ENCODE assay signal across 8 cellular contexts in the genomic region with DNA sequence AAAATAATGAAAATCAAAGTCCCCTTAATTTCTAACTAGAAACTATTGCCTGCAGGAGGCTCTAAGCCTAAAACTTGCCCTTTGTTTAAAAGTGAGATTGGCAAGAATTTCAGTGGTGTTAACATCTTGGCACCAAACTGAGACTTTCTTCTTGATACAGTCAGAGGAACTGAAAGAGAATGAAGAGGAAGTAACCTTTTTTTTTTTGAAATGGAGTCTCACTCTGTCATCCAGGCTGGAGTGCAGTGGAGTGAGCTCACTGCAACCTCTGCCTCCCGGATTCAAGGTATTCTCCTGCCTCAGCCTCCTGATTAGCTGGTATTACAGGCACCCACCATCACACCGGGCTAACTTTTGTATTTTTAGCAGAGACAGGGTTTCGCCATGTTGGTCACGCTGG. TPM values are rescaled to one million over a fixed set of nuclear protein-coding genes. Genes with fewer than 3 reads are reported as not detected.
DNase-seq lines count a peak whose midpoint lies in the region; ATAC-seq, FAIRE-seq and TF ChIP-seq lines count a peak whose summit lies in the region.

No MANE protein-coding gene starts in this region.

- H2AFZ ChIP-seq in neural cell (ENCODE audit: low read depth, low read length): no peak overlapping the region

- H3K79me2 ChIP-seq in neural cell (replicated peaks; ENCODE audit: insufficient read depth, low read length): peaks cover 58% of the 10 kb centered on the region

- no peak for FAIRE-seq in kidney (lab: Jason Lieb, UNC)

- H3K27ac Mint-ChIP-seq in T-helper 2 cell treated with Interferon-gamma antibody and Interleukin-4, amounts not matched to agents 5 μg/mL and 100 μg/mL, for 36 hours: no peak overlapping the region

- H3K9me3 Mint-ChIP-seq in T-helper 2 cell treated with Interferon-gamma antibody and Interleukin-4, amounts not matched to agents 5 μg/mL and 100 μg/mL, for 36 hours: no peaks in the 10 kb centered on the region

- no peak overlapping the region for H3K4me3 Mint-ChIP-seq in T-helper 2 cell treated with Interferon-gamma antibody and Interleukin-4, amounts not matched to agents 5 μg/mL and 100 μg/mL, for 36 hours

- H3K9me2 ChIP-seq in neural cell (ENCODE audit: insufficient read depth, low read length): no peaks in the 10 kb centered on the region

- peak overlapping the region; percentile 4 for H3K4me3 ChIP-seq in neural cell (ENCODE audit: low read length)
- no peak overlapping the region for H3K4me3 ChIP-seq in right atrium auricular region
- no peak overlapping the region for H3K4me3 ChIP-seq in kidney (ENCODE audit: low read length in 2 of 2)

- peaks cover 20% of the 10 kb centered on the region for H3K4me1 Mint-ChIP-seq in T-helper 2 cell treated with Interferon-gamma antibody and Interleukin-4, amounts not matched to agents 5 μg/mL and 100 μg/mL, for 36 hours (ENCODE audit: low read depth)

- H3F3A ChIP-seq in neural cell (ENCODE audit: insufficient read depth, low read length, poor library complexity, severe bottlenecking): peaks cover 3% of the 10 kb centered on the region

- H4K20me1 ChIP-seq in neural cell (ENCODE audit: insufficient read depth): no peaks in the 10 kb centered on the region

- no peaks in the 10 kb centered on the region for H3K27me3 ChIP-seq in neural cell (ENCODE audit: insufficient read depth, low read depth, low read length)
- H3K27me3 ChIP-seq in right atrium auricular region: no peaks in the 10 kb centered on the region

- H3K36me3 Mint-ChIP-seq in T-helper 2 cell treated with Interferon-gamma antibody and Interleukin-4, amounts not matched to agents 5 μg/mL and 100 μg/mL, for 36 hours (ENCODE audit: low read depth): no peaks in the 10 kb centered on the region

- no peaks in the 10 kb centered on the region for H3K9me3 ChIP-seq in neural cell (ENCODE audit: low read length)
- no peaks in the 10 kb centered on the region for H3K9me3 ChIP-seq in right atrium auricular region
- no peaks in the 10 kb centered on the region for H3K9me3 ChIP-seq in kidney (ENCODE audit: control insufficient read depth in 1 of 2, low read length in 2 of 2)

- no peak for TF ChIP-seq RAD21 in neural cell (conservative IDR thresholded peaks at IDR 0.05)

- intact Hi-C loops in kidney (cut with DNase I): no loop called here

- peaks cover 0 to 34% of the 10 kb centered on the region in 2 donors for H3K4me1 ChIP-seq in right atrium auricular region
- peaks cover 5 to 11% of the 10 kb centered on the region in 2 donors for H3K4me1 ChIP-seq in kidney (ENCODE audit: control insufficient read depth in 1 of 2, insufficient read depth in 1 of 2, low read depth in 1 of 2, low read length in 2 of 2)

- DNase-seq in RPMI8226 (peak; percentile 62), right atrium auricular region (ENCODE audit: low spot score) (no peak), kidney (no peak)
- no peak for DNase-seq in stimulated activated naive CD4-positive, alpha-beta T cell (lab: John Stamatoyannopoulos, UW)
- no peak for DNase-seq in T-helper 2 cell treated with Interferon-gamma antibody and Interleukin-4, amounts not matched to agents 5 μg/mL and 100 μg/mL, for 36 hours (ENCODE audit: low spot score)

- no peak overlapping the region for H3K4me2 ChIP-seq in neural cell (ENCODE audit: low read length)

- H3K36me3 ChIP-seq in neural cell (ENCODE audit: insufficient read depth, low read length) (no peaks in the 10 kb centered on the region), right atrium auricular region (no peaks in the 10 kb centered on the region), kidney (ENCODE audit: control insufficient read depth in 1 of 2, insufficient read depth in 2 of 2, low read length in 2 of 2) (no peaks in the 10 kb centered on the region)

- ATAC-seq in GM19023 (IDR thresholded peaks at IDR 0.05; ENCODE audit: unreplicated experiment) (peak; percentile 38), HG02981 (IDR thresholded peaks at IDR 0.05; ENCODE audit: unreplicated experiment) (peak; percentile 49)

- no peak for TF ChIP-seq EP300 in neural cell (conservative IDR thresholded peaks at IDR 0.05; ENCODE audit: poor library complexity, severe bottlenecking)

- H3K9ac ChIP-seq in neural cell (ENCODE audit: low read length) (no peak overlapping the region), kidney (ENCODE audit: low read length in 2 of 2) (no peak overlapping the region)

- no peak for TF ChIP-seq CTCF in neural cell (IDR thresholded peaks at IDR 0.05; ENCODE audit: poor library complexity, severe bottlenecking)
- no peak for TF ChIP-seq CTCF in right atrium auricular region (IDR thresholded peaks at IDR 0.05)
- TF ChIP-seq CTCF in kidney (IDR thresholded peaks at IDR 0.05; ENCODE audit: borderline replicate concordance, extremely low read depth, insufficient read depth): no peak

- H3K27ac ChIP-seq in neural cell (ENCODE audit: low read length) (no peak overlapping the region), right atrium auricular region (peak overlapping the region in 1 of 2 donors; percentile 5), kidney (ENCODE audit: low read depth in 2 of 2, low read length in 2 of 2) (peak overlapping the region in 1 of 2 donors; percentile 47)

- H3K27me3 Mint-ChIP-seq in T-helper 2 cell treated with Interferon-gamma antibody and Interleukin-4, amounts not matched to agents 5 μg/mL and 100 μg/mL, for 36 hours (ENCODE audit: low read depth): no peaks in the 10 kb centered on the region

TF ChIP-seq in neural cell, 6 proteins besides CTCF, POLR2A, EP300 and RAD21:
- TF ChIP-seq, protein P1, sequence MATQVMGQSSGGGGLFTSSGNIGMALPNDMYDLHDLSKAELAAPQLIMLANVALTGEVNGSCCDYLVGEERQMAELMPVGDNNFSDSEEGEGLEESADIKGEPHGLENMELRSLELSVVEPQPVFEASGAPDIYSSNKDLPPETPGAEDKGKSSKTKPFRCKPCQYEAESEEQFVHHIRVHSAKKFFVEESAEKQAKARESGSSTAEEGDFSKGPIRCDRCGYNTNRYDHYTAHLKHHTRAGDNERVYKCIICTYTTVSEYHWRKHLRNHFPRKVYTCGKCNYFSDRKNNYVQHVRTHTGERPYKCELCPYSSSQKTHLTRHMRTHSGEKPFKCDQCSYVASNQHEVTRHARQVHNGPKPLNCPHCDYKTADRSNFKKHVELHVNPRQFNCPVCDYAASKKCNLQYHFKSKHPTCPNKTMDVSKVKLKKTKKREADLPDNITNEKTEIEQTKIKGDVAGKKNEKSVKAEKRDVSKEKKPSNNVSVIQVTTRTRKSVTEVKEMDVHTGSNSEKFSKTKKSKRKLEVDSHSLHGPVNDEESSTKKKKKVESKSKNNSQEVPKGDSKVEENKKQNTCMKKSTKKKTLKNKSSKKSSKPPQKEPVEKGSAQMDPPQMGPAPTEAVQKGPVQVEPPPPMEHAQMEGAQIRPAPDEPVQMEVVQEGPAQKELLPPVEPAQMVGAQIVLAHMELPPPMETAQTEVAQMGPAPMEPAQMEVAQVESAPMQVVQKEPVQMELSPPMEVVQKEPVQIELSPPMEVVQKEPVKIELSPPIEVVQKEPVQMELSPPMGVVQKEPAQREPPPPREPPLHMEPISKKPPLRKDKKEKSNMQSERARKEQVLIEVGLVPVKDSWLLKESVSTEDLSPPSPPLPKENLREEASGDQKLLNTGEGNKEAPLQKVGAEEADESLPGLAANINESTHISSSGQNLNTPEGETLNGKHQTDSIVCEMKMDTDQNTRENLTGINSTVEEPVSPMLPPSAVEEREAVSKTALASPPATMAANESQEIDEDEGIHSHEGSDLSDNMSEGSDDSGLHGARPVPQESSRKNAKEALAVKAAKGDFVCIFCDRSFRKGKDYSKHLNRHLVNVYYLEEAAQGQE (IDR thresholded peaks at IDR 0.05; ENCODE audit: borderline replicate concordance): no peak
- TF ChIP-seq EZH2 (IDR thresholded peaks at IDR 0.05; ENCODE audit: borderline replicate concordance, insufficient read depth, low read length, poor library complexity, severe bottlenecking): no peak
- TF ChIP-seq TAF1 (IDR thresholded peaks at IDR 0.05; ENCODE audit: low read depth): no peak
- no peak for TF ChIP-seq SMC3 (conservative IDR thresholded peaks at IDR 0.05; ENCODE audit: poor library complexity)
- no peak for TF ChIP-seq MXI1 (conservative IDR thresholded peaks at IDR 0.05; ENCODE audit: poor library complexity, severe bottlenecking)
- TF ChIP-seq POLR2AphosphoS5 (IDR thresholded peaks at IDR 0.05): no peak

RNA-seq across cellular contexts. Expression of gene DOP1A, which starts 3.6 kb away (rescaled TPM):
- polyA plus RNA-seq in neural cell (97.6 and 100 TPM in 2 replicates), kidney (ENCODE audit: insufficient read depth, low read depth, low replicate concordance) (5.1 TPM)
- 164 and 177 TPM in 2 replicates for polyA minus RNA-seq in neural cell
- total RNA-seq in right atrium auricular region (10 to 100 TPM; 26.1 to 27.4 TPM), kidney (31.6 TPM)

RNA-seq across cellular contexts. Expression of gene UBE3D, which starts 5.4 kb away (rescaled TPM):
- polyA plus RNA-seq in neural cell (11.6 and 13.7 TPM in 2 replicates), kidney (ENCODE audit: insufficient read depth, low read depth, low replicate concordance) (4.8 TPM)
- polyA minus RNA-seq in neural cell: 39.0 and 39.1 TPM in 2 replicates
- total RNA-seq in right atrium auricular region (1 to 10 TPM; 3.4 to 4.2 TPM), kidney (6.0 TPM)
